In the genomic region with DNA sequence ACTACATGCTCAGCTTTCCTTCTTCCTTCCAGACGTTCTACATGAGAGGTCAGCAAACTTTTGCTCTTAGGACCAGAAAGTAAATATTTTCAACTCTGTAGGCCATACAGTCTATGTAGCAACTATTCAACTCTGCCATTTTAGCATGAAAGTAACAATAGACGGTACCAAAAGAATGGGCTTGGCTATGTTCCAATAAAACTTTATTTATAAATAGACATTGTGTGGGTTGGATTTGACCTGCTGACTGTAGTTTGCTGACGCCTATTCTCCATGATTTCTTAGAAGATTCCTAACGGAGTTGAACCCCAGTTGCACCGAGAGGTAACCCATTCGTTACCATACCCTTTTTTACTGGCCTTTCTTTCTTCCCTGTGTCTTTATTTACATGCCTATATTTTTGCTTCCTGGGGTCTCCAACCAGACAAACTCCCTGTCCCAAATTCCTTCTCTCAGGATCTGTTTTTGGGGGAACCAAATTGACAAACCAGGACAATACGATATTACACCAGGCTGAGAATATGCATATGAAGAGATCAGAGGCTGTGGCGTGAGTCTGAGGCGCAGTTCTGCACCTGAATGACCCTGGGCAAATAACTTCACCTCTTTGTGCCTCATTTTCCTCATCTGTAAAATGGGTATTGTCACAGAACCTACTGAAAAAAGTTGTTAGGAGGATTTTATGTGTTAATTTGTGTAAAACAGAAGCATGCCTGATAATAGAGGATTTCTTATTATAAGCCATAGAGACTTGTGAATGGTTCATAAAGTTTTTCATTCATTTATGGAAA, we compare ENCODE assay signal across 33 cellular contexts. TPM values are rescaled to one million over a fixed set of nuclear protein-coding genes. Genes with fewer than 3 reads are reported as not detected.
"Had no signal": no experiment of that assay in that cellular context is flagged by ENCODE, and none has a peak within 500 bp of the region (broad histone marks: within the 10 kb centered on the region; RNA-seq: fewer than 3 reads in every experiment).

No MANE protein-coding gene starts in this region.

- H3K4me1 ChIP-seq: prostate gland, suprapubic skin, upper lobe of right lung had no signal

- H3K27ac ChIP-seq: left ventricle myocardium inferior, pancreas, prostate gland, spleen, suprapubic skin, thoracic aorta, tibial artery, upper lobe of right lung, uterus had no signal

- ATAC-seq: mucosa of descending colon; naive thymus-derived CD4-positive, alpha-beta T cell; natural killer cell treated with Interleukin-12 subunit alpha and Interleukin-12 subunit beta and Interleukin-15 and Interleukin-18, amount 100 ng/mL, for 72 hours; pancreas; stimulated activated effector memory CD8-positive, alpha-beta T cell treated with anti-CD3 and anti-CD28 coated beads, Interleukin-12 subunit alpha, Interleukin-12 subunit beta, amount 100 ng/mL, for 72 hours; upper lobe of right lung had no signal

- H3K27me3 ChIP-seq: pancreas, sigmoid colon, spleen, suprapubic skin, tibial artery, upper lobe of right lung, uterus had no signal

- DNase-seq: hypothalamus; immature natural killer cell; kidney; left ventricle myocardium inferior; mesendoderm; midbrain; mucosa of descending colon; naive thymus-derived CD4-positive, alpha-beta T cell; nucleus accumbens; pancreas; posterior cingulate gyrus; retina; right cardiac atrium; sigmoid colon; small intestine; spleen; stimulated activated CD4-positive, alpha-beta T cell treated with anti-CD3 and anti-CD28 coated beads, Interleukin-4, amount 100 ng/mL, for 24 hours; stimulated activated naive CD4-positive, alpha-beta T cell; tibial artery; trophoblast cell; upper lobe of right lung; uterus had no signal

- FAIRE-seq: islet of Langerhans, kidney, pancreas, small intestine had no signal

- H3K4me3 ChIP-seq: left ventricle myocardium inferior, lung, mucosa of descending colon, pancreas, prostate gland, sigmoid colon, spleen, suprapubic skin, thoracic aorta, tibial artery, upper lobe of right lung, uterus had no signal

- H3K9me3 ChIP-seq: left ventricle myocardium inferior, mucosa of descending colon, pancreas, prostate gland, sigmoid colon, spleen, suprapubic skin, thoracic aorta, tibial artery, upper lobe of right lung, uterus had no signal

- H3K36me3 ChIP-seq: left ventricle myocardium inferior, pancreas, prostate gland, suprapubic skin, upper lobe of right lung, uterus had no signal

RNA-seq across cellular contexts. Expression of a gene that starts 10.4 kb away (rescaled TPM):
- total RNA-seq: lower leg skin, myocyte, osteoblast, suprapubic skin had no signal
- polyA plus RNA-seq: immature natural killer cell, neural cell had no signal
